Comparison of ENCODE assay signal across 21 cellular contexts in genomic region chr5:178883815-178884430, GRCh38. TPM values are rescaled to one million over a fixed set of nuclear protein-coding genes. Genes with fewer than 3 reads are reported as not detected.
"Had no signal": no experiment of that assay in that cellular context is flagged by ENCODE, and none has a peak within 500 bp of the region (broad histone marks: within the 10 kb centered on the region; RNA-seq: fewer than 3 reads in every experiment).

No MANE protein-coding gene starts in this region.

- H3K79me2 ChIP-seq: hepatocyte had no signal

- DNase-seq: cortex of kidney; dorsolateral prefrontal cortex; effector CD8-positive, alpha-beta T cell; foreskin fibroblast; head of caudate nucleus; kidney glomerular epithelial cell; mammary epithelial cell; mucosa of descending colon; naive thymus-derived CD8-positive, alpha-beta T cell; posterior cingulate gyrus; sigmoid colon; stimulated activated CD4-positive, alpha-beta T cell treated with anti-CD3 and anti-CD28 coated beads, Interleukin-12 subunit alpha, Interleukin-12 subunit beta, amount 100 ng/mL, for 4 hours; stimulated activated naive CD4-positive, alpha-beta T cell treated with Interleukin-2 at 50 U/mL for 16 hours; thyroid gland had no signal

- H3K27ac ChIP-seq: dorsolateral prefrontal cortex, epithelial cell of prostate, esophagus muscularis mucosa, hepatocyte, sigmoid colon, skin epidermis, suprapubic skin, thyroid gland had no signal

- H2AFZ ChIP-seq: hepatocyte had no signal

- ATAC-seq: mucosa of descending colon; naive thymus-derived CD8-positive, alpha-beta T cell had no signal

- H3K9me3 ChIP-seq: thyroid gland had no signal

- H3K4me1 ChIP-seq: esophagus muscularis mucosa, sigmoid colon, suprapubic skin, thyroid gland had no signal

- H3K4me2 ChIP-seq: hepatocyte had no signal

- H3K27me3 ChIP-seq: dorsolateral prefrontal cortex, esophagus muscularis mucosa, hepatocyte, sigmoid colon, suprapubic skin, thyroid gland had no signal

- H3K4me3 ChIP-seq: dorsolateral prefrontal cortex, esophagus muscularis mucosa, hepatocyte, mucosa of descending colon, sigmoid colon, skin epidermis, suprapubic skin, thyroid gland had no signal

- FAIRE-seq: endometrium, urothelium cell line had no signal

RNA-seq across cellular contexts. Expression of gene ZNF454, which starts 57.1 kb away (rescaled TPM):
- polyA plus RNA-seq: hepatocyte; mammary epithelial cell; naive thymus-derived CD8-positive, alpha-beta T cell had no signal
